10 cellular contexts compared by ENCODE assay signal in genomic region chr20:10611357-10611756, GRCh38.
DNase-seq lines count a peak whose midpoint lies in the region; ATAC-seq and TF ChIP-seq lines count a peak whose summit lies in the region.
"Had no signal": no experiment of that assay in that cellular context is flagged by ENCODE, and none has a peak within 500 bp of the region (broad histone marks: within the 10 kb centered on the region; RNA-seq: fewer than 3 reads in every experiment).

No MANE protein-coding gene starts in this region.

- no peak overlapping the region for H3K27ac Mint-ChIP-seq in brain
- H3K27ac Mint-ChIP-seq: activated naive CD4-positive, alpha-beta T cell treated with anti-CD3 and anti-CD28 coated beads, Interleukin-2, amount 50 U/mL, for 24 hours had no signal

- peak; percentile 40 to 52 for TF ChIP-seq CTCF in brain (conservative IDR thresholded peaks at IDR 0.05)
- TF ChIP-seq CTCF in right lobe of liver (IDR thresholded peaks at IDR 0.05): peak in 3 of 4 donors; percentile 19 to 31 (median 27)

- peak; percentile 46 for DNase-seq in A172 (ENCODE audit: low spot score)
- peak in 1 of 3 donors; percentile 29 for DNase-seq in right lobe of liver
- no peak for DNase-seq in activated CD8-positive, alpha-beta memory T cell treated with anti-CD3 and anti-CD28 coated beads, Interleukin-2, amount 50 U/mL, for 48 hours
- no peak for DNase-seq in activated CD4-positive, CD25-positive, alpha-beta regulatory T cell treated with anti-CD3 and anti-CD28 coated beads, Interleukin-2, amount 50 U/mL, for 72 hours

- H3K4me1 Mint-ChIP-seq in brain: peaks cover 13% of the 10 kb centered on the region
- H3K4me1 Mint-ChIP-seq: activated naive CD4-positive, alpha-beta T cell treated with anti-CD3 and anti-CD28 coated beads, Interleukin-2, amount 50 U/mL, for 24 hours had no signal

- intact Hi-C loops in right lobe of liver (cut with DNase I): no loop called here

- no peak overlapping the region for H3K4me3 Mint-ChIP-seq in brain
- H3K4me3 Mint-ChIP-seq: activated naive CD4-positive, alpha-beta T cell treated with anti-CD3 and anti-CD28 coated beads, Interleukin-2, amount 50 U/mL, for 24 hours had no signal

- no CpG with 5 or more reads among the region's 1 CpG for WGBS in right lobe of liver (ENCODE audit: insufficient coverage, low coverage, low lambda C conversion rate, missing lambda C conversion rate)

- no peak overlapping the region for H3K4me3 ChIP-seq in right lobe of liver
- H3K4me3 ChIP-seq: skin epidermis had no signal

- no peak overlapping the region for H3K27ac ChIP-seq in right lobe of liver

- H3K4me1 ChIP-seq in right lobe of liver: no peaks in the 10 kb centered on the region

- no peaks in the 10 kb centered on the region for H3K36me3 ChIP-seq in right lobe of liver

- TF ChIP-seq POLR2A in right lobe of liver (IDR thresholded peaks at IDR 0.05): no peak

- peaks cover under 1% of the 10 kb centered on the region for H3K27me3 Mint-ChIP-seq in brain
- H3K27me3 Mint-ChIP-seq: activated naive CD4-positive, alpha-beta T cell treated with anti-CD3 and anti-CD28 coated beads, Interleukin-2, amount 50 U/mL, for 24 hours had no signal

- ATAC-seq in GM18519 (IDR thresholded peaks at IDR 0.05; ENCODE audit: low FRiP score, unreplicated experiment) (peak; percentile 62), HG03565 (IDR thresholded peaks at IDR 0.05; ENCODE audit: unreplicated experiment) (peak; percentile 72), right lobe of liver (peak in 2 of 4 donors; percentile 40 to 49), HG03571 (IDR thresholded peaks at IDR 0.05; ENCODE audit: unreplicated experiment) (no peak)

- no peaks in the 10 kb centered on the region for H3K27me3 ChIP-seq in right lobe of liver

- peaks cover 29% of the 10 kb centered on the region for H3K36me3 Mint-ChIP-seq in brain

- no peaks in the 10 kb centered on the region for H3K9me3 ChIP-seq in right lobe of liver

- peaks cover 0 to 5% (median 0%) of the 10 kb centered on the region in 5 experiments for H3K9me3 Mint-ChIP-seq in brain
- H3K9me3 Mint-ChIP-seq: activated naive CD4-positive, alpha-beta T cell treated with anti-CD3 and anti-CD28 coated beads, Interleukin-2, amount 50 U/mL, for 24 hours had no signal
